Comparison of ENCODE assay signal across 8 cellular contexts in the genomic region with DNA sequence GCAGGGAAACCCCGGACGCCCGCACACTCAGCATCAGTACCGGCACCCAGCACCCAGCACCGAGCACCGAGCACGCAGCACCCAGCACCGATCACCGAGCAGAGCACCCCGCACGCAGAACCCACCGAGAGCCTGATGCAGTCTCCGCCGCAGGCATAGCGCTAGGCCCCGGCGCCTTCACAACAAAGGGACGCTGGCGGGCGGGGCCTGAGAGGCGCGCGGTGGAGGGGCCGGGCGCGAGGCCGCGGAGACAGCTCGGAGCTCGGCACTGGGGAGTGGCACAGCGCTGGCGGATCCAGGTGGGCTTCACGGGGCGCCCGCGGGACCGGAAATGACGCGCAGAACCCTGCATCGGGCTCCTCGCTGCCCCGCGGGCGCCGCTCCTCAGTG. TPM values are rescaled to one million over a fixed set of nuclear protein-coding genes. Genes with fewer than 3 reads are reported as not detected.
A peak's percentile ranks its signal among the peaks of the same experiment; 100 is the strongest.
DNase-seq lines count a peak whose midpoint lies in the region; ATAC-seq and TF ChIP-seq lines count a peak whose summit lies in the region.
"Not testable (repeated sequence)": the region's sequence is repeated elsewhere in the genome, so short reads cannot be mapped to it uniquely, and the experiment has no call there.

No MANE protein-coding gene starts in this region.

- peak overlapping the region; percentile 64 for H3K4me2 ChIP-seq in Karpas-422 (ENCODE audit: low read depth, low read length, poor library complexity, severe bottlenecking)
- H3K4me2 ChIP-seq in mesenchymal stem cell (ENCODE audit: low read length, poor library complexity, severe bottlenecking): not testable (repeated sequence)

- not testable (repeated sequence) for H3K14ac ChIP-seq in mesenchymal stem cell (ENCODE audit: low read length in 2 of 2)

- not testable (repeated sequence) for H2BK120ac ChIP-seq in mesenchymal stem cell (ENCODE audit: low read depth, low read length)

- not testable (repeated sequence) for H2BK15ac ChIP-seq in mesenchymal stem cell (ENCODE audit: low read depth, poor library complexity, severe bottlenecking)

- H3K9ac ChIP-seq in Karpas-422 (ENCODE audit: low read length) (peak overlapping the region; percentile 78), mesenchymal stem cell (ENCODE audit: low read length) (peak overlapping the region; percentile 77)

- not testable (repeated sequence) for TF ChIP-seq CTCF in C4-2B (conservative IDR thresholded peaks at IDR 0.05); Peyer's patch (IDR thresholded peaks at IDR 0.05); epithelial cell of esophagus (IDR thresholded peaks at IDR 0.05; ENCODE audit: insufficient read depth, low read depth, low read length, missing control alignments)

- not testable (repeated sequence) for H3K27me3 ChIP-seq in Karpas-422 (ENCODE audit: low read length); Peyer's patch; mesenchymal stem cell (ENCODE audit: control insufficient read depth in 1 of 2, insufficient read depth in 1 of 2, low read length in 2 of 2)

- H2AFZ ChIP-seq in Karpas-422 (ENCODE audit: low read length); mesenchymal stem cell (ENCODE audit: low read depth, low read length): not testable (repeated sequence)

- not testable (repeated sequence) for H3K23ac ChIP-seq in mesenchymal stem cell (ENCODE audit: low read length in 2 of 2)

- not testable (repeated sequence) for H3K18ac ChIP-seq in mesenchymal stem cell (ENCODE audit: low read depth in 1 of 2, low read length in 2 of 2)

- not testable (repeated sequence) for H3K9me2 ChIP-seq in Karpas-422 (replicated peaks; ENCODE audit: insufficient read depth, low read length)

- ATAC-seq in GM21717 (IDR thresholded peaks at IDR 0.05; ENCODE audit: unreplicated experiment): peak; percentile 28

- H3K4me1 ChIP-seq in Karpas-422 (ENCODE audit: low read length); Peyer's patch; mesenchymal stem cell (ENCODE audit: control insufficient read depth, insufficient read depth, low read depth, low read length): not testable (repeated sequence)

- H2BK12ac ChIP-seq in mesenchymal stem cell (ENCODE audit: low read length in 2 of 2): not testable (repeated sequence)

- H3K9me3 ChIP-seq in Karpas-422 (ENCODE audit: low read length); Peyer's patch; mesenchymal stem cell (ENCODE audit: control insufficient read depth, low read length): not testable (repeated sequence)

- peak; percentile 92 for DNase-seq in Karpas-422
- peak; percentile 72 to 82 (median 77) for DNase-seq in Peyer's patch
- DNase-seq in activated T-cell treated with anti-CD3 and anti-CD28 coated beads for 4 hours: peak; percentile 61
- DNase-seq in epithelial cell of esophagus (ENCODE audit: low read depth): peak; percentile 82
- DNase-seq in mesenchymal stem cell: peak; percentile 48
- DNase-seq in stimulated activated CD4-positive, alpha-beta T cell treated with anti-CD3 and anti-CD28 coated beads, Interleukin-4, amount 100 ng/mL, for 4 hours: peak; percentile 73 to 79

- TF ChIP-seq POLR2A in Peyer's patch (IDR thresholded peaks at IDR 0.05): not testable (repeated sequence)

- not testable (repeated sequence) for H4K20me1 ChIP-seq in Karpas-422 (ENCODE audit: insufficient read depth, low read depth, low read length)

- not testable (repeated sequence) for H3K36me3 ChIP-seq in Karpas-422 (ENCODE audit: insufficient read depth, low read length); Peyer's patch
- peaks cover 3 to 10% of the 10 kb centered on the region in 2 experiments for H3K36me3 ChIP-seq in mesenchymal stem cell (ENCODE audit: control insufficient read depth in 1 of 2, insufficient read depth in 2 of 2, low read depth in 1 of 2, low read length in 2 of 2)

- H3K79me2 ChIP-seq in Karpas-422 (ENCODE audit: low read length): not testable (repeated sequence)

- H4K8ac ChIP-seq in mesenchymal stem cell (ENCODE audit: low read length): not testable (repeated sequence)

- not testable (repeated sequence) for H3K79me1 ChIP-seq in mesenchymal stem cell (replicated peaks; ENCODE audit: low read length, poor library complexity, severe bottlenecking)

- H2BK5ac ChIP-seq in mesenchymal stem cell (ENCODE audit: low read depth, low read length, poor library complexity, severe bottlenecking): not testable (repeated sequence)

- not testable (repeated sequence) for H4K91ac ChIP-seq in mesenchymal stem cell (ENCODE audit: low read length)

- H2AK5ac ChIP-seq in mesenchymal stem cell (ENCODE audit: low read length, severe bottlenecking): not testable (repeated sequence)

- not testable (repeated sequence) for H3K4ac ChIP-seq in mesenchymal stem cell (ENCODE audit: low read depth in 1 of 2, low read length in 2 of 2)

- WGBS in mesenchymal stem cell: 0% methylated on average over 11 of the region's 45 CpGs

- peak overlapping the region; percentile 65 for H3K4me3 ChIP-seq in Karpas-422 (ENCODE audit: low read length)
- peak overlapping the region; percentile 58 to 79 (median 64) for H3K4me3 ChIP-seq in Peyer's patch
- peak overlapping the region; percentile 51 for H3K4me3 ChIP-seq in epithelial cell of esophagus (ENCODE audit: low read length)
- peak overlapping the region; percentile 60 to 63 for H3K4me3 ChIP-seq in mesenchymal stem cell (ENCODE audit: insufficient read depth in 1 of 2, low read depth in 1 of 2, low read length in 2 of 2)

- H3K27ac ChIP-seq in C4-2B: peak overlapping the region; percentile 80
- H3K27ac ChIP-seq in Karpas-422 (ENCODE audit: low read length): peak overlapping the region; percentile 86
- peak overlapping the region; percentile 87 to 95 (median 91) for H3K27ac ChIP-seq in Peyer's patch
- H3K27ac ChIP-seq in mesenchymal stem cell (ENCODE audit: low read length, poor library complexity, severe bottlenecking): peak overlapping the region; percentile 47

RNA-seq across cellular contexts. Expression of gene SLC35E2B, which starts 0.3 kb away (rescaled TPM):
- 24.9 and 32.9 TPM in 2 replicates for total RNA-seq in Karpas-422 (2014; rRNA removed; shearing (Covaris generic); ENCODE audit: low replicate concordance)
- total RNA-seq in Peyer's patch: 100 to 1,000 TPM in 2 of 4 donors, 10 to 100 TPM in 2; 76.9 to 132 (median 103) TPM
- polyA plus RNA-seq in mesenchymal stem cell (2013, experiment 1 of 2): 29.7 TPM
- polyA plus RNA-seq in mesenchymal stem cell (2013, experiment 2 of 2): 29.4 TPM

RNA-seq across cellular contexts. Expression of gene CDK11A, which starts 31.8 kb away (rescaled TPM):
- 26.2 and 39.6 TPM in 2 replicates for total RNA-seq in Karpas-422 (2014; rRNA removed; shearing (Covaris generic); ENCODE audit: low replicate concordance)
- 100 to 1,000 TPM; 129 to 269 (median 199) TPM for total RNA-seq in Peyer's patch
- 20.9 TPM for polyA plus RNA-seq in mesenchymal stem cell (2013, experiment 1 of 2)
- polyA plus RNA-seq in mesenchymal stem cell (2013, experiment 2 of 2): 19.3 TPM

RNA-seq across cellular contexts. Expression of gene CDK11B, which starts 33.5 kb away (rescaled TPM):
- 11.4 and 16.1 TPM in 2 replicates for total RNA-seq in Karpas-422 (2014; rRNA removed; shearing (Covaris generic); ENCODE audit: low replicate concordance)
- 100 to 1,000 TPM in 1 of 4 donors, 10 to 100 TPM in 3; 25.7 to 124 (median 40.9) TPM for total RNA-seq in Peyer's patch
- polyA plus RNA-seq in mesenchymal stem cell (2013, experiment 1 of 2): 28.9 TPM
- polyA plus RNA-seq in mesenchymal stem cell (2013, experiment 2 of 2): 28.6 TPM

Comparison
In these comparisons a context has a peak if more than half of its experiments do, and no peak if none do; other contexts are left out.
1. Peak in every context shown above with its lines: DNase-seq, ATAC-seq, H3K4me3 ChIP-seq and H3K27ac ChIP-seq.